In the genomic region with DNA sequence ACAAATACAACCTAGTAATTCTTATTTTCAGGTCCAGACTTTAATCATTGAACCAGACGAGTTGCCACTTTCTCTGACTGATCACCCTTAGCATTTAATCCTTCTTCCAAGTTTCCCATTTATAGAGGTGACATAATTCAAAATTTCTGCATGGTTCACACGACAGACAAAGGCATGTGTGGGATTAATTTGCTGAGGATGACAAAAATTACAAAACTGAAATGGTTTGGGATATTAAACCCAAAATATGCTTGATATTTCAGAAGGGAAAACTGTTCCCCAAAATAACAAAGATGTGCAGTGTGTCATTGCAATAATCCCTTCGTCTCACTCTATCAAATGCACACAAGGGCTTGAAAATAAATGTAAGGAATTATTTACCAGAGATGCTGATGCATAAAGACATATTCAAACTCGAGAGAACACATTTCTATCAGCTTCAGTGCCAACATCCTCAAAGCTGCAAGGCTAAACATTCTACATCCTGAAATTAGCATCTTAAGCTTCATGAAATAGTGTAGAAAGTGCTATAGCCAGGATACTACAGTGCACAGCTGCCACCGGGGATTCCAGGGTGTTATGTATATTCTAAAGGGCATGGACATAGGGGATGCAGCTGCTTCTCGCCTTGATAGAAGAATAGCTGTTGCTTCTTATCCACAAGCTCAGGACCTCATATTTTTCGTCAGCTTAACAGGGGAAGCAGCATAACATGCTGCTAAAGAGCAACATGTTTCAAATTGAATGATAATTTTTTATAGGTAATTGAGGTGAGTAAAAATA, we compare ENCODE assay signal across 33 cellular contexts.
"Had no signal": no experiment of that assay in that cellular context is flagged by ENCODE, and none has a peak within 500 bp of the region (broad histone marks: within the 10 kb centered on the region; RNA-seq: fewer than 3 reads in every experiment).

No MANE protein-coding gene starts in this region.

- H3K27ac Mint-ChIP-seq: activated CD4-positive, alpha-beta T cell treated with anti-CD3 and anti-CD28 coated beads, Interleukin-2, amount 10 ng/mL, durations not matched to agents 24 days and 14 days; activated CD8-positive, alpha-beta T cell treated with anti-CD3 and anti-CD28 coated beads for 36 hours; activated naive CD8-positive, alpha-beta T cell treated with anti-CD3 and anti-CD28 coated beads for 36 hours; activated T-cell treated with anti-CD3 and anti-CD28 coated beads, Interleukin-2, amount 50 U/mL, for 72 hours; activated T-helper 17 cell treated with anti-CD3 and anti-CD28 coated beads, Interleukin-2, amount 50 U/mL, for 72 hours had no signal

- H3K27me3 Mint-ChIP-seq: activated CD4-positive, alpha-beta T cell treated with anti-CD3 and anti-CD28 coated beads, Interleukin-2, amount 10 ng/mL, durations not matched to agents 24 days and 14 days; activated CD8-positive, alpha-beta T cell treated with anti-CD3 and anti-CD28 coated beads for 36 hours; activated naive CD8-positive, alpha-beta T cell treated with anti-CD3 and anti-CD28 coated beads for 36 hours; activated T-helper 17 cell treated with anti-CD3 and anti-CD28 coated beads, Interleukin-2, amount 50 U/mL, for 72 hours; central memory CD8-positive, alpha-beta T cell had no signal

- H3K4me3 Mint-ChIP-seq: activated CD4-positive, alpha-beta T cell treated with anti-CD3 and anti-CD28 coated beads, Interleukin-2, amount 10 ng/mL, durations not matched to agents 24 days and 14 days; activated CD8-positive, alpha-beta T cell treated with anti-CD3 and anti-CD28 coated beads for 36 hours; activated naive CD8-positive, alpha-beta T cell treated with anti-CD3 and anti-CD28 coated beads for 36 hours; activated T-cell treated with anti-CD3 and anti-CD28 coated beads, Interleukin-2, amount 50 U/mL, for 72 hours; activated T-helper 17 cell treated with anti-CD3 and anti-CD28 coated beads, Interleukin-2, amount 50 U/mL, for 72 hours; central memory CD8-positive, alpha-beta T cell had no signal

- H3K4me1 ChIP-seq: ascending aorta had no signal

- H3K4me3 ChIP-seq: ascending aorta, cardiac muscle cell, PC-9 had no signal

- H3K4me2 ChIP-seq: PC-9 had no signal

- ATAC-seq: activated CD8-positive, alpha-beta T cell treated with anti-CD3 and anti-CD28 coated beads for 36 hours; activated T-cell treated with anti-CD3 and anti-CD28 coated beads, Interleukin-2, amount 50 U/mL, for 72 hours; activated T-helper 17 cell treated with anti-CD3 and anti-CD28 coated beads, Interleukin-2, amount 50 U/mL, for 72 hours; Right ventricle myocardium inferior had no signal

- H3K4me1 Mint-ChIP-seq: activated CD4-positive, alpha-beta T cell treated with anti-CD3 and anti-CD28 coated beads, Interleukin-2, amount 10 ng/mL, durations not matched to agents 24 days and 14 days; activated naive CD8-positive, alpha-beta T cell treated with anti-CD3 and anti-CD28 coated beads for 36 hours; activated T-helper 17 cell treated with anti-CD3 and anti-CD28 coated beads, Interleukin-2, amount 50 U/mL, for 72 hours; central memory CD8-positive, alpha-beta T cell had no signal

- H3K27ac ChIP-seq: ascending aorta, cardiac muscle cell, PC-9, RWPE1 had no signal

- H3K9me3 ChIP-seq: ascending aorta had no signal

- DNase-seq: activated CD4-positive, alpha-beta T cell treated with anti-CD3 and anti-CD28 coated beads, Interleukin-2, amount 10 ng/mL, durations not matched to agents 24 days and 14 days; activated CD4-positive, alpha-beta T cell treated with anti-CD3 and anti-CD28 coated beads, Interleukin-2, amount 50 U/mL, for 4 hours; activated CD8-positive, alpha-beta T cell treated with anti-CD3 and anti-CD28 coated beads for 36 hours; activated effector memory CD4-positive, alpha-beta T cell treated with anti-CD3 and anti-CD28 coated beads, Interleukin-2, amount 50 U/mL, for 16 hours; activated naive CD4-positive, alpha-beta T cell; activated naive CD4-positive, alpha-beta T cell treated with anti-CD3 and anti-CD28 coated beads, Interleukin-2, amount 50 U/mL, for 16 hours; activated naive CD8-positive, alpha-beta T cell treated with anti-CD3 and anti-CD28 coated beads for 36 hours; activated T-cell treated with anti-CD3 and anti-CD28 coated beads, Interleukin-2, amount 50 U/mL, for 1 hour; activated T-cell treated with anti-CD3 and anti-CD28 coated beads, Interleukin-2, amount 50 U/mL, for 72 hours; amniotic stem cell; NCI-H1092 treated with DMSO at 0.1 percent for 48 hours; NCI-H1417; NCI-H146; NCI-H187; NCI-H2081; NCI-H2171 treated with DMSO at 0.1 percent for 48 hours; NCI-H2227 treated with DMSO at 0.1 percent for 48 hours; NCI-H446; NCI-H510A treated with DMSO at 0.1 percent for 48 hours; NCI-H526 treated with DMSO at 0.1 percent for 48 hours; NCI-H774; PC-9; SIG-M5; SW 1271; T-helper 1 cell; T1000 had no signal

- FAIRE-seq: RCC 7860 had no signal

- H3K9me3 Mint-ChIP-seq: activated CD4-positive, alpha-beta T cell treated with anti-CD3 and anti-CD28 coated beads, Interleukin-2, amount 10 ng/mL, durations not matched to agents 24 days and 14 days; activated CD8-positive, alpha-beta T cell treated with anti-CD3 and anti-CD28 coated beads for 36 hours; activated naive CD8-positive, alpha-beta T cell treated with anti-CD3 and anti-CD28 coated beads for 36 hours; activated T-cell treated with anti-CD3 and anti-CD28 coated beads, Interleukin-2, amount 50 U/mL, for 72 hours; activated T-helper 17 cell treated with anti-CD3 and anti-CD28 coated beads, Interleukin-2, amount 50 U/mL, for 72 hours; central memory CD8-positive, alpha-beta T cell had no signal

- H3K36me3 Mint-ChIP-seq: activated naive CD8-positive, alpha-beta T cell treated with anti-CD3 and anti-CD28 coated beads for 36 hours had no signal
